In the genomic region with DNA sequence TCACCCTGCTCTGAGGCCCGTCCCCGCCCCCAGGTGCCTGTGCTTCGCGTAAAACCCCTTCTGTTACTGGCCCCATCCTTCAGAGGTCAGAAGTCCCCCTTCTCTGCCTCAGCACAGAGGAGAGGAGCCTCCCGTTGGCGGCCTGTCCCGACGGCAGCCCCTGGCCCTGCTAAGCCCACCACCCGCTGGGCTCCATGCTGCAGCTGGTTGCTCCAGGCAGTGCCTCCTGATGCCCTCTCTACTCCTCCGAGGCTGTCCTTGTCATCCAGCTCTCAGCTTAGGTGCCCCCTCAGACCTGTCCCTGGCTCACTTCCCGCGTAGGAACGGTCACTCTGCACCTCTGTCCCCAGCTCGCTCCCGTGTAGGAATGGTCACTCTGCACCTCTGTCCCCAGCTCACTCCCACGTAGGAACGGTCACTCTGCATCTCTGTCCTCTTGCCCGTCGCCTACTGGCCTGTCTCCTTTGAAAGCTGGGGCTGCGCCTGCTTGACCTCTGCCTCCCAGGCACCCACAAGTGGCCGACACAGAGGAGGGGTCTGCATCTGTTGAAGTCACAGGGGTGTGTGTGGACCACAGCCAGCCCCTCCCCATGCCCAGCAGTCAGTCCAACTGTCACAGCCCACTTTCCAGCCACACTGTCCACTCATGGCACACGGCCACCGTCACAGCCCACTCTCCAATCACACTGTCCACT, we compare ENCODE assay signal across 1 cellular context.
TF ChIP-seq lines count a peak whose summit lies in the region.

No MANE protein-coding gene starts in this region.

TF ChIP-seq in HepG2, 621 proteins besides CTCF, POLR2A, EP300 and RAD21:
- TF ChIP-seq, protein P1, sequence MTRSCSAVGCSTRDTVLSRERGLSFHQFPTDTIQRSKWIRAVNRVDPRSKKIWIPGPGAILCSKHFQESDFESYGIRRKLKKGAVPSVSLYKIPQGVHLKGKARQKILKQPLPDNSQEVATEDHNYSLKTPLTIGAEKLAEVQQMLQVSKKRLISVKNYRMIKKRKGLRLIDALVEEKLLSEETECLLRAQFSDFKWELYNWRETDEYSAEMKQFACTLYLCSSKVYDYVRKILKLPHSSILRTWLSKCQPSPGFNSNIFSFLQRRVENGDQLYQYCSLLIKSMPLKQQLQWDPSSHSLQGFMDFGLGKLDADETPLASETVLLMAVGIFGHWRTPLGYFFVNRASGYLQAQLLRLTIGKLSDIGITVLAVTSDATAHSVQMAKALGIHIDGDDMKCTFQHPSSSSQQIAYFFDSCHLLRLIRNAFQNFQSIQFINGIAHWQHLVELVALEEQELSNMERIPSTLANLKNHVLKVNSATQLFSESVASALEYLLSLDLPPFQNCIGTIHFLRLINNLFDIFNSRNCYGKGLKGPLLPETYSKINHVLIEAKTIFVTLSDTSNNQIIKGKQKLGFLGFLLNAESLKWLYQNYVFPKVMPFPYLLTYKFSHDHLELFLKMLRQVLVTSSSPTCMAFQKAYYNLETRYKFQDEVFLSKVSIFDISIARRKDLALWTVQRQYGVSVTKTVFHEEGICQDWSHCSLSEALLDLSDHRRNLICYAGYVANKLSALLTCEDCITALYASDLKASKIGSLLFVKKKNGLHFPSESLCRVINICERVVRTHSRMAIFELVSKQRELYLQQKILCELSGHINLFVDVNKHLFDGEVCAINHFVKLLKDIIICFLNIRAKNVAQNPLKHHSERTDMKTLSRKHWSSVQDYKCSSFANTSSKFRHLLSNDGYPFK (CRISPR knock-in tag; IDR thresholded peaks at IDR 0.05; ENCODE audit: borderline replicate concordance), result no peak
- peak; percentile 64 for TF ChIP-seq AGO2 (optimal IDR thresholded peaks at IDR 0.05; ENCODE audit: low read depth, low read length)
- no peak for TF ChIP-seq STAT5B (CRISPR knock-in tag; IDR thresholded peaks at IDR 0.05)
- TF ChIP-seq, protein P2, sequence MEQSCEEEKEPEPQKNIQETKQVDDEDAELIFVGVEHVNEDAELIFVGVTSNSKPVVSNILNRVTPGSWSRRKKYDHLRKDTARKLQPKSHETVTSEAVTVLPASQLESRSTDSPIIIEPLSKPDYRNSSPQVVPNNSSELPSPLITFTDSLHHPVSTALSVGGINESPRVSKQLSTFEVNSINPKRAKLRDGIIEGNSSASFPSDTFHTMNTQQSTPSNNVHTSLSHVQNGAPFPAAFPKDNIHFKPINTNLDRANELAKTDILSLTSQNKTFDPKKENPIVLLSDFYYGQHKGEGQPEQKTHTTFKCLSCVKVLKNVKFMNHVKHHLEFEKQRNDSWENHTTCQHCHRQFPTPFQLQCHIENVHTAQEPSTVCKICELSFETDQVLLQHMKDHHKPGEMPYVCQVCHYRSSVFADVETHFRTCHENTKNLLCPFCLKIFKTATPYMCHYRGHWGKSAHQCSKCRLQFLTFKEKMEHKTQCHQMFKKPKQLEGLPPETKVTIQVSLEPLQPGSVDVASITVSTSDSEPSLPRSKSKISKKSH (CRISPR knock-in tag; IDR thresholded peaks at IDR 0.05; ENCODE audit: borderline replicate concordance), result no peak
- TF ChIP-seq, protein P3, sequence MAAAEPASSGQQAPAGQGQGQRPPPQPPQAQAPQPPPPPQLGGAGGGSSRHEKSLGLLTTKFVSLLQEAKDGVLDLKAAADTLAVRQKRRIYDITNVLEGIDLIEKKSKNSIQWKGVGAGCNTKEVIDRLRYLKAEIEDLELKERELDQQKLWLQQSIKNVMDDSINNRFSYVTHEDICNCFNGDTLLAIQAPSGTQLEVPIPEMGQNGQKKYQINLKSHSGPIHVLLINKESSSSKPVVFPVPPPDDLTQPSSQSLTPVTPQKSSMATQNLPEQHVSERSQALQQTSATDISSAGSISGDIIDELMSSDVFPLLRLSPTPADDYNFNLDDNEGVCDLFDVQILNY (CRISPR knock-in tag; conservative IDR thresholded peaks at IDR 0.05), result no peak
- TF ChIP-seq ZNF235 (CRISPR knock-in tag; IDR thresholded peaks at IDR 0.05; ENCODE audit: borderline replicate concordance), result no peak
